In the genomic region with DNA sequence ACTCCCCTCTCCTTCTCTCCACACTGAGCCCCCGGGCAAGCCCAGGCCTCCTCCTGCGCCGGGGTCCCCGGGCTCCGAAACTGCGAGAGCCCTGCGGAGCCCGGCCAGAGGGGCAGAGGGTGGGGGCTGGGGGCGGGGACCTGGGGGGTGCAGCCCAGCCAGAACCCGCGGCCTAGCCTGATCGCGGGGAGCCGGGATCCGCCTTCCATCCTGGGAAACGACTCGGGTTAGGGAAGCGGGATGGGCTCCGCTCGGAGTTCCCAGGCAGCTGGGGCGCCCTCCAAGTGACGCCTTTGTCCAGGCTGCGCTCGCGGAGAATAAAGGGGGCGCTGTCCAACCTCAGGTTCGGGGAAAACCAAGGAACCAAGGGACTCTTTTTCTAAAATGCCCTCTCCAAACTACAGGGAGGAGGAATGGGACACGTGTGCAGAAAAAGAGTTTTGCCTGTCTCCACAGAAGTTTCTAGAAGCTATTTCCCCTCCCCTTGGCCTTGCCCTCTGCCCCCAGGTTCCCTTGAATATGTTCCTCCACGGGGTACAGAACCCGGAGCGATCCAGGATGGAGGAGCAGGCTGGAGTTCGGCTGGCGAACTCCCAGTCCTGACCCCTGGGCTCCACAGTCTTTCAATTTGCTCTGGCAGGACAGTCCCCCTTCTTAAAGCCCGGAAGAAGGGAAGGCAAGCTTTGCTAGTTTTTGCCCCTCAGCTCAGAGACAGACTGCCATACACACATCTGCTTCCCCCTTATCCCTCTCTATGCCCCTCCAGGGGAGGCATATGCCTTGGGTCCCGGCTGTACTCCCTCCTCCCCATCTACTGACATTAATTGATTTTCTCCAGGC, we compare ENCODE assay signal across 1 cellular context.
TF ChIP-seq lines count a peak whose summit lies in the region.

No MANE protein-coding gene starts in this region.

TF ChIP-seq in WTC11, 78 proteins besides CTCF, POLR2A, EP300 and RAD21:
- TF ChIP-seq ZNF423 (CRISPR knock-in tag; IDR thresholded peaks at IDR 0.05) (no peak), ZNF232 (CRISPR knock-in tag; IDR thresholded peaks at IDR 0.05) (no peak), OVOL2 (CRISPR knock-in tag; IDR thresholded peaks at IDR 0.05; ENCODE audit: borderline replicate concordance) (no peak), NFATC4 (CRISPR knock-in tag; IDR thresholded peaks at IDR 0.05) (no peak), ZNF317 (CRISPR knock-in tag; IDR thresholded peaks at IDR 0.05; ENCODE audit: borderline replicate concordance, low read depth) (no peak), JAZF1 (CRISPR knock-in tag; IDR thresholded peaks at IDR 0.05) (no peak), IRF2 (CRISPR knock-in tag; IDR thresholded peaks at IDR 0.05; ENCODE audit: borderline replicate concordance, low read depth) (no peak), ELF4 (CRISPR knock-in tag; IDR thresholded peaks at IDR 0.05; ENCODE audit: low read depth) (no peak), FOXJ3 (CRISPR knock-in tag; IDR thresholded peaks at IDR 0.05; ENCODE audit: borderline replicate concordance) (no peak), ZNF416 (CRISPR knock-in tag; IDR thresholded peaks at IDR 0.05) (no peak), SP1 (CRISPR knock-in tag; conservative IDR thresholded peaks at IDR 0.05) (no peak), TCF7 (CRISPR knock-in tag; IDR thresholded peaks at IDR 0.05; ENCODE audit: low read depth) (no peak), GRHL2 (CRISPR knock-in tag; IDR thresholded peaks at IDR 0.05; ENCODE audit: insufficient replicate concordance, severe bottlenecking) (no peak), NR2C2 (CRISPR knock-in tag; IDR thresholded peaks at IDR 0.05) (no peak)
- TF ChIP-seq, protein P1, sequence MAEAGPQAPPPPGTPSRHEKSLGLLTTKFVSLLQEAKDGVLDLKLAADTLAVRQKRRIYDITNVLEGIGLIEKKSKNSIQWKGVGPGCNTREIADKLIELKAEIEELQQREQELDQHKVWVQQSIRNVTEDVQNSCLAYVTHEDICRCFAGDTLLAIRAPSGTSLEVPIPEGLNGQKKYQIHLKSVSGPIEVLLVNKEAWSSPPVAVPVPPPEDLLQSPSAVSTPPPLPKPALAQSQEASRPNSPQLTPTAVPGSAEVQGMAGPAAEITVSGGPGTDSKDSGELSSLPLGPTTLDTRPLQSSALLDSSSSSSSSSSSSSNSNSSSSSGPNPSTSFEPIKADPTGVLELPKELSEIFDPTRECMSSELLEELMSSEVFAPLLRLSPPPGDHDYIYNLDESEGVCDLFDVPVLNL (CRISPR knock-in tag; IDR thresholded peaks at IDR 0.05; ENCODE audit: borderline replicate concordance, low read depth) = no peak
- TF ChIP-seq, protein P2, sequence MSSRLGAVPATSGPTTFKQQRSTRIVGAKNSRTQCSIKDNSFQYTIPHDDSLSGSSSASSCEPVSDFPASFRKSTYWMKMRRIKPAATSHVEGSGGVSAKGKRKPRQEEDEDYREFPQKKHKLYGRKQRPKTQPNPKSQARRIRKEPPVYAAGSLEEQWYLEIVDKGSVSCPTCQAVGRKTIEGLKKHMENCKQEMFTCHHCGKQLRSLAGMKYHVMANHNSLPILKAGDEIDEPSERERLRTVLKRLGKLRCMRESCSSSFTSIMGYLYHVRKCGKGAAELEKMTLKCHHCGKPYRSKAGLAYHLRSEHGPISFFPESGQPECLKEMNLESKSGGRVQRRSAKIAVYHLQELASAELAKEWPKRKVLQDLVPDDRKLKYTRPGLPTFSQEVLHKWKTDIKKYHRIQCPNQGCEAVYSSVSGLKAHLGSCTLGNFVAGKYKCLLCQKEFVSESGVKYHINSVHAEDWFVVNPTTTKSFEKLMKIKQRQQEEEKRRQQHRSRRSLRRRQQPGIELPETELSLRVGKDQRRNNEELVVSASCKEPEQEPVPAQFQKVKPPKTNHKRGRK (CRISPR knock-in tag; IDR thresholded peaks at IDR 0.05; ENCODE audit: borderline replicate concordance) = no peak
- TF ChIP-seq, protein P3, sequence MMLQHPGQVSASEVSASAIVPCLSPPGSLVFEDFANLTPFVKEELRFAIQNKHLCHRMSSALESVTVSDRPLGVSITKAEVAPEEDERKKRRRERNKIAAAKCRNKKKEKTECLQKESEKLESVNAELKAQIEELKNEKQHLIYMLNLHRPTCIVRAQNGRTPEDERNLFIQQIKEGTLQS (CRISPR knock-in tag; conservative IDR thresholded peaks at IDR 0.05) = no peak
- TF ChIP-seq, protein P4, sequence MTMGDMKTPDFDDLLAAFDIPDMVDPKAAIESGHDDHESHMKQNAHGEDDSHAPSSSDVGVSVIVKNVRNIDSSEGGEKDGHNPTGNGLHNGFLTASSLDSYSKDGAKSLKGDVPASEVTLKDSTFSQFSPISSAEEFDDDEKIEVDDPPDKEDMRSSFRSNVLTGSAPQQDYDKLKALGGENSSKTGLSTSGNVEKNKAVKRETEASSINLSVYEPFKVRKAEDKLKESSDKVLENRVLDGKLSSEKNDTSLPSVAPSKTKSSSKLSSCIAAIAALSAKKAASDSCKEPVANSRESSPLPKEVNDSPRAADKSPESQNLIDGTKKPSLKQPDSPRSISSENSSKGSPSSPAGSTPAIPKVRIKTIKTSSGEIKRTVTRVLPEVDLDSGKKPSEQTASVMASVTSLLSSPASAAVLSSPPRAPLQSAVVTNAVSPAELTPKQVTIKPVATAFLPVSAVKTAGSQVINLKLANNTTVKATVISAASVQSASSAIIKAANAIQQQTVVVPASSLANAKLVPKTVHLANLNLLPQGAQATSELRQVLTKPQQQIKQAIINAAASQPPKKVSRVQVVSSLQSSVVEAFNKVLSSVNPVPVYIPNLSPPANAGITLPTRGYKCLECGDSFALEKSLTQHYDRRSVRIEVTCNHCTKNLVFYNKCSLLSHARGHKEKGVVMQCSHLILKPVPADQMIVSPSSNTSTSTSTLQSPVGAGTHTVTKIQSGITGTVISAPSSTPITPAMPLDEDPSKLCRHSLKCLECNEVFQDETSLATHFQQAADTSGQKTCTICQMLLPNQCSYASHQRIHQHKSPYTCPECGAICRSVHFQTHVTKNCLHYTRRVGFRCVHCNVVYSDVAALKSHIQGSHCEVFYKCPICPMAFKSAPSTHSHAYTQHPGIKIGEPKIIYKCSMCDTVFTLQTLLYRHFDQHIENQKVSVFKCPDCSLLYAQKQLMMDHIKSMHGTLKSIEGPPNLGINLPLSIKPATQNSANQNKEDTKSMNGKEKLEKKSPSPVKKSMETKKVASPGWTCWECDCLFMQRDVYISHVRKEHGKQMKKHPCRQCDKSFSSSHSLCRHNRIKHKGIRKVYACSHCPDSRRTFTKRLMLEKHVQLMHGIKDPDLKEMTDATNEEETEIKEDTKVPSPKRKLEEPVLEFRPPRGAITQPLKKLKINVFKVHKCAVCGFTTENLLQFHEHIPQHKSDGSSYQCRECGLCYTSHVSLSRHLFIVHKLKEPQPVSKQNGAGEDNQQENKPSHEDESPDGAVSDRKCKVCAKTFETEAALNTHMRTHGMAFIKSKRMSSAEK (CRISPR knock-in tag; IDR thresholded peaks at IDR 0.05; ENCODE audit: borderline replicate concordance) = no peak
- TF ChIP-seq, protein P5, sequence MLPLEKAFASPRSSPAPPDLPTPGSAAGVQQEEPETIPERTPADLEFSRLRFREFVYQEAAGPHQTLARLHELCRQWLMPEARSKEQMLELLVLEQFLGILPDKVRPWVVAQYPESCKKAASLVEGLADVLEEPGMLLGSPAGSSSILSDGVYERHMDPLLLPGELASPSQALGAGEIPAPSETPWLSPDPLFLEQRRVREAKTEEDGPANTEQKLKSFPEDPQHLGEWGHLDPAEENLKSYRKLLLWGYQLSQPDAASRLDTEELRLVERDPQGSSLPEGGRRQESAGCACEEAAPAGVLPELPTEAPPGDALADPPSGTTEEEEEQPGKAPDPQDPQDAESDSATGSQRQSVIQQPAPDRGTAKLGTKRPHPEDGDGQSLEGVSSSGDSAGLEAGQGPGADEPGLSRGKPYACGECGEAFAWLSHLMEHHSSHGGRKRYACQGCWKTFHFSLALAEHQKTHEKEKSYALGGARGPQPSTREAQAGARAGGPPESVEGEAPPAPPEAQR (CRISPR knock-in tag; IDR thresholded peaks at IDR 0.05) = no peak
- TF ChIP-seq, protein P6, sequence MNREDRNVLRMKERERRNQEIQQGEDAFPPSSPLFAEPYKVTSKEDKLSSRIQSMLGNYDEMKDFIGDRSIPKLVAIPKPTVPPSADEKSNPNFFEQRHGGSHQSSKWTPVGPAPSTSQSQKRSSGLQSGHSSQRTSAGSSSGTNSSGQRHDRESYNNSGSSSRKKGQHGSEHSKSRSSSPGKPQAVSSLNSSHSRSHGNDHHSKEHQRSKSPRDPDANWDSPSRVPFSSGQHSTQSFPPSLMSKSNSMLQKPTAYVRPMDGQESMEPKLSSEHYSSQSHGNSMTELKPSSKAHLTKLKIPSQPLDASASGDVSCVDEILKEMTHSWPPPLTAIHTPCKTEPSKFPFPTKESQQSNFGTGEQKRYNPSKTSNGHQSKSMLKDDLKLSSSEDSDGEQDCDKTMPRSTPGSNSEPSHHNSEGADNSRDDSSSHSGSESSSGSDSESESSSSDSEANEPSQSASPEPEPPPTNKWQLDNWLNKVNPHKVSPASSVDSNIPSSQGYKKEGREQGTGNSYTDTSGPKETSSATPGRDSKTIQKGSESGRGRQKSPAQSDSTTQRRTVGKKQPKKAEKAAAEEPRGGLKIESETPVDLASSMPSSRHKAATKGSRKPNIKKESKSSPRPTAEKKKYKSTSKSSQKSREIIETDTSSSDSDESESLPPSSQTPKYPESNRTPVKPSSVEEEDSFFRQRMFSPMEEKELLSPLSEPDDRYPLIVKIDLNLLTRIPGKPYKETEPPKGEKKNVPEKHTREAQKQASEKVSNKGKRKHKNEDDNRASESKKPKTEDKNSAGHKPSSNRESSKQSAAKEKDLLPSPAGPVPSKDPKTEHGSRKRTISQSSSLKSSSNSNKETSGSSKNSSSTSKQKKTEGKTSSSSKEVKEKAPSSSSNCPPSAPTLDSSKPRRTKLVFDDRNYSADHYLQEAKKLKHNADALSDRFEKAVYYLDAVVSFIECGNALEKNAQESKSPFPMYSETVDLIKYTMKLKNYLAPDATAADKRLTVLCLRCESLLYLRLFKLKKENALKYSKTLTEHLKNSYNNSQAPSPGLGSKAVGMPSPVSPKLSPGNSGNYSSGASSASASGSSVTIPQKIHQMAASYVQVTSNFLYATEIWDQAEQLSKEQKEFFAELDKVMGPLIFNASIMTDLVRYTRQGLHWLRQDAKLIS (CRISPR knock-in tag; IDR thresholded peaks at IDR 0.05; ENCODE audit: borderline replicate concordance) = no peak
